Comparison of ENCODE assay signal across 1 cellular context in the genomic region with DNA sequence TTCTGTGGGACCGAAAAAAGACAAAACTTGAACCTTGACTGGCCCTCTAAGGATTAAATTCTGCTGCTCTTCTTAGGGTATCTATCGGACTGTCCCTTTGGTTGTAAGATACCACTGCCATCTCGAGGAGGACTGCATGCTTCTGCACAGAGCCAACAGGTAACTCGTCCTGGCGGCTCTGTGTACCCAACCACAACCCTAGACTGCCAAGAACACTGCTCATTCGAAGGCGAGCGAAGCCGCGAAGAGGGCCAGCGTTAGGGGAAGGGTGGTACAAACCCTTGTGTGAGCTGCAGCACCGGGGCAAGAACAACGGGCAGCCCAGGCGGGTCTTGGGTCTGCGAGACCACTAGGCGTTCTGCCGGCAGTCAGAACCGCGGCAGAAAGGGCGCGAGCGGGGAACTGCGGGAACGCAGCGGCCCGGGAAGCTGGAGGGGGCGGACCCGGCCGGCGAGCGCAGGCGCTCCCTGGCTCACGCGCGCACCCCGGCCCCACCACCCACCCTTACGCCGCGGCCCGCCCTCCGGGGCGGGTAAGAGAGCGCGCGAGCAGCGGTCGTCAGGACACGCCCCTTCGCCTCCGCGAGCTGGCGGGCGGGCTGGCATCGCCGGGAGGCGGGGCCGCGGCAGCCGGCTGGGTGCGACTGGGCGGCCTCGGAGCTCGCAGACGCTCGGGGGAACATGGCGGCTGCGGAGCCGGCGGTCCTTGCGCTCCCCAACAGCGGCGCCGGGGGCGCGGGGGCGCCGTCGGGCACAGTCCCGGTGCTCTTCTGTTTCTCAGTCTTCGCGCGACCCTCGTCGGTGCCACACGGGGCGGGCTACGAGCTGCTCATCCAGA.
TF ChIP-seq lines count a peak whose summit lies in the region.

Gene ISOC1, plus strand, starts transcription at position 663 of the 837 bp plus-strand sequence. Its CDS starts 18 bp downstream, at position 681.

TF ChIP-seq in WTC11, 78 proteins besides CTCF, POLR2A, EP300 and RAD21 (continued from another document and continues in another):
- no peak; the same call in 1 of the 2 replicates for TF ChIP-seq ARID4B (CRISPR knock-in tag; IDR thresholded peaks at IDR 0.05; ENCODE audit: borderline replicate concordance)
- TF ChIP-seq, protein P1, sequence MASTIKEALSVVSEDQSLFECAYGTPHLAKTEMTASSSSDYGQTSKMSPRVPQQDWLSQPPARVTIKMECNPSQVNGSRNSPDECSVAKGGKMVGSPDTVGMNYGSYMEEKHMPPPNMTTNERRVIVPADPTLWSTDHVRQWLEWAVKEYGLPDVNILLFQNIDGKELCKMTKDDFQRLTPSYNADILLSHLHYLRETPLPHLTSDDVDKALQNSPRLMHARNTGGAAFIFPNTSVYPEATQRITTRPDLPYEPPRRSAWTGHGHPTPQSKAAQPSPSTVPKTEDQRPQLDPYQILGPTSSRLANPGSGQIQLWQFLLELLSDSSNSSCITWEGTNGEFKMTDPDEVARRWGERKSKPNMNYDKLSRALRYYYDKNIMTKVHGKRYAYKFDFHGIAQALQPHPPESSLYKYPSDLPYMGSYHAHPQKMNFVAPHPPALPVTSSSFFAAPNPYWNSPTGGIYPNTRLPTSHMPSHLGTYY (CRISPR knock-in tag; IDR thresholded peaks at IDR 0.05), result no peak
- TF ChIP-seq USF1 (CRISPR knock-in tag; IDR thresholded peaks at IDR 0.05), result no peak
- TF ChIP-seq MXD4 (CRISPR knock-in tag; IDR thresholded peaks at IDR 0.05; ENCODE audit: borderline replicate concordance), result no peak
- TF ChIP-seq ZNF423 (CRISPR knock-in tag; IDR thresholded peaks at IDR 0.05), result no peak
- TF ChIP-seq, protein P2, sequence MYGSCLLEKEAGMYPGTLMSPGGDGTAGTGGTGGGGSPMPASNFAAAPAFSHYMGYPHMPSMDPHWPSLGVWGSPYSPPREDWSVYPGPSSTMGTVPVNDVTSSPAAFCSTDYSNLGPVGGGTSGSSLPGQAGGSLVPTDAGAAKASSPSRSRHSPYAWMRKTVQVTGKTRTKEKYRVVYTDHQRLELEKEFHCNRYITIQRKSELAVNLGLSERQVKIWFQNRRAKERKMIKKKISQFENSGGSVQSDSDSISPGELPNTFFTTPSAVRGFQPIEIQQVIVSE (CRISPR knock-in tag; IDR thresholded peaks at IDR 0.05; ENCODE audit: borderline replicate concordance), result no peak
- TF ChIP-seq ZNF232 (CRISPR knock-in tag; IDR thresholded peaks at IDR 0.05), result 0 out of 2 replicates have a peak, but pooled peaks have one; percentile 40
- no peak for TF ChIP-seq ETV6 (CRISPR knock-in tag; IDR thresholded peaks at IDR 0.05)
- TF ChIP-seq ZNF263 (CRISPR knock-in tag; IDR thresholded peaks at IDR 0.05; ENCODE audit: low read depth), result no peak
- TF ChIP-seq, protein P3, sequence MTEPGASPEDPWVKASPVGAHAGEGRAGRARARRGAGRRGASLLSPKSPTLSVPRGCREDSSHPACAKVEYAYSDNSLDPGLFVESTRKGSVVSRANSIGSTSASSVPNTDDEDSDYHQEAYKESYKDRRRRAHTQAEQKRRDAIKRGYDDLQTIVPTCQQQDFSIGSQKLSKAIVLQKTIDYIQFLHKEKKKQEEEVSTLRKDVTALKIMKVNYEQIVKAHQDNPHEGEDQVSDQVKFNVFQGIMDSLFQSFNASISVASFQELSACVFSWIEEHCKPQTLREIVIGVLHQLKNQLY (CRISPR knock-in tag; IDR thresholded peaks at IDR 0.05), result no peak
- TF ChIP-seq FOXP1 (CRISPR knock-in tag; IDR thresholded peaks at IDR 0.05; ENCODE audit: borderline replicate concordance), result 0 out of 2 replicates have a peak, but pooled peaks have one; percentile 50
- TF ChIP-seq, protein P4, sequence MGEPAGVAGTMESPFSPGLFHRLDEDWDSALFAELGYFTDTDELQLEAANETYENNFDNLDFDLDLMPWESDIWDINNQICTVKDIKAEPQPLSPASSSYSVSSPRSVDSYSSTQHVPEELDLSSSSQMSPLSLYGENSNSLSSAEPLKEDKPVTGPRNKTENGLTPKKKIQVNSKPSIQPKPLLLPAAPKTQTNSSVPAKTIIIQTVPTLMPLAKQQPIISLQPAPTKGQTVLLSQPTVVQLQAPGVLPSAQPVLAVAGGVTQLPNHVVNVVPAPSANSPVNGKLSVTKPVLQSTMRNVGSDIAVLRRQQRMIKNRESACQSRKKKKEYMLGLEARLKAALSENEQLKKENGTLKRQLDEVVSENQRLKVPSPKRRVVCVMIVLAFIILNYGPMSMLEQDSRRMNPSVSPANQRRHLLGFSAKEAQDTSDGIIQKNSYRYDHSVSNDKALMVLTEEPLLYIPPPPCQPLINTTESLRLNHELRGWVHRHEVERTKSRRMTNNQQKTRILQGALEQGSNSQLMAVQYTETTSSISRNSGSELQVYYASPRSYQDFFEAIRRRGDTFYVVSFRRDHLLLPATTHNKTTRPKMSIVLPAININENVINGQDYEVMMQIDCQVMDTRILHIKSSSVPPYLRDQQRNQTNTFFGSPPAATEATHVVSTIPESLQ (CRISPR knock-in tag; IDR thresholded peaks at IDR 0.05), result no peak
- TF ChIP-seq TEAD1 (CRISPR knock-in tag; IDR thresholded peaks at IDR 0.05), result no peak; the same call in 1 of the 2 replicates
- no peak for TF ChIP-seq EMX1 (CRISPR knock-in tag; IDR thresholded peaks at IDR 0.05)
- TF ChIP-seq, protein P5, sequence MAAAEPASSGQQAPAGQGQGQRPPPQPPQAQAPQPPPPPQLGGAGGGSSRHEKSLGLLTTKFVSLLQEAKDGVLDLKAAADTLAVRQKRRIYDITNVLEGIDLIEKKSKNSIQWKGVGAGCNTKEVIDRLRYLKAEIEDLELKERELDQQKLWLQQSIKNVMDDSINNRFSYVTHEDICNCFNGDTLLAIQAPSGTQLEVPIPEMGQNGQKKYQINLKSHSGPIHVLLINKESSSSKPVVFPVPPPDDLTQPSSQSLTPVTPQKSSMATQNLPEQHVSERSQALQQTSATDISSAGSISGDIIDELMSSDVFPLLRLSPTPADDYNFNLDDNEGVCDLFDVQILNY (CRISPR knock-in tag; IDR thresholded peaks at IDR 0.05), result peak; percentile 74
- TF ChIP-seq TEAD4 (CRISPR knock-in tag; IDR thresholded peaks at IDR 0.05), result no peak
- TF ChIP-seq TP53 (CRISPR knock-in tag; IDR thresholded peaks at IDR 0.05), result no peak; the same call in 1 of the 2 replicates
- no peak for TF ChIP-seq ZBTB21 (CRISPR knock-in tag; IDR thresholded peaks at IDR 0.05; ENCODE audit: borderline replicate concordance)
- no peak for TF ChIP-seq NFATC4 (CRISPR knock-in tag; IDR thresholded peaks at IDR 0.05)
- TF ChIP-seq SOX15 (CRISPR knock-in tag; IDR thresholded peaks at IDR 0.05), result no peak
- TF ChIP-seq, protein P6, sequence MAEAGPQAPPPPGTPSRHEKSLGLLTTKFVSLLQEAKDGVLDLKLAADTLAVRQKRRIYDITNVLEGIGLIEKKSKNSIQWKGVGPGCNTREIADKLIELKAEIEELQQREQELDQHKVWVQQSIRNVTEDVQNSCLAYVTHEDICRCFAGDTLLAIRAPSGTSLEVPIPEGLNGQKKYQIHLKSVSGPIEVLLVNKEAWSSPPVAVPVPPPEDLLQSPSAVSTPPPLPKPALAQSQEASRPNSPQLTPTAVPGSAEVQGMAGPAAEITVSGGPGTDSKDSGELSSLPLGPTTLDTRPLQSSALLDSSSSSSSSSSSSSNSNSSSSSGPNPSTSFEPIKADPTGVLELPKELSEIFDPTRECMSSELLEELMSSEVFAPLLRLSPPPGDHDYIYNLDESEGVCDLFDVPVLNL (CRISPR knock-in tag; IDR thresholded peaks at IDR 0.05; ENCODE audit: borderline replicate concordance, low read depth), result 0 out of 2 replicates have a peak, but pooled peaks have one; percentile 15
- peak; percentile 69; the same call in 1 of the 2 replicates for TF ChIP-seq ESRRA (CRISPR knock-in tag; IDR thresholded peaks at IDR 0.05; ENCODE audit: borderline replicate concordance)
- TF ChIP-seq, protein P7, sequence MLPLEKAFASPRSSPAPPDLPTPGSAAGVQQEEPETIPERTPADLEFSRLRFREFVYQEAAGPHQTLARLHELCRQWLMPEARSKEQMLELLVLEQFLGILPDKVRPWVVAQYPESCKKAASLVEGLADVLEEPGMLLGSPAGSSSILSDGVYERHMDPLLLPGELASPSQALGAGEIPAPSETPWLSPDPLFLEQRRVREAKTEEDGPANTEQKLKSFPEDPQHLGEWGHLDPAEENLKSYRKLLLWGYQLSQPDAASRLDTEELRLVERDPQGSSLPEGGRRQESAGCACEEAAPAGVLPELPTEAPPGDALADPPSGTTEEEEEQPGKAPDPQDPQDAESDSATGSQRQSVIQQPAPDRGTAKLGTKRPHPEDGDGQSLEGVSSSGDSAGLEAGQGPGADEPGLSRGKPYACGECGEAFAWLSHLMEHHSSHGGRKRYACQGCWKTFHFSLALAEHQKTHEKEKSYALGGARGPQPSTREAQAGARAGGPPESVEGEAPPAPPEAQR (CRISPR knock-in tag; IDR thresholded peaks at IDR 0.05), result no peak
- TF ChIP-seq, protein P8, sequence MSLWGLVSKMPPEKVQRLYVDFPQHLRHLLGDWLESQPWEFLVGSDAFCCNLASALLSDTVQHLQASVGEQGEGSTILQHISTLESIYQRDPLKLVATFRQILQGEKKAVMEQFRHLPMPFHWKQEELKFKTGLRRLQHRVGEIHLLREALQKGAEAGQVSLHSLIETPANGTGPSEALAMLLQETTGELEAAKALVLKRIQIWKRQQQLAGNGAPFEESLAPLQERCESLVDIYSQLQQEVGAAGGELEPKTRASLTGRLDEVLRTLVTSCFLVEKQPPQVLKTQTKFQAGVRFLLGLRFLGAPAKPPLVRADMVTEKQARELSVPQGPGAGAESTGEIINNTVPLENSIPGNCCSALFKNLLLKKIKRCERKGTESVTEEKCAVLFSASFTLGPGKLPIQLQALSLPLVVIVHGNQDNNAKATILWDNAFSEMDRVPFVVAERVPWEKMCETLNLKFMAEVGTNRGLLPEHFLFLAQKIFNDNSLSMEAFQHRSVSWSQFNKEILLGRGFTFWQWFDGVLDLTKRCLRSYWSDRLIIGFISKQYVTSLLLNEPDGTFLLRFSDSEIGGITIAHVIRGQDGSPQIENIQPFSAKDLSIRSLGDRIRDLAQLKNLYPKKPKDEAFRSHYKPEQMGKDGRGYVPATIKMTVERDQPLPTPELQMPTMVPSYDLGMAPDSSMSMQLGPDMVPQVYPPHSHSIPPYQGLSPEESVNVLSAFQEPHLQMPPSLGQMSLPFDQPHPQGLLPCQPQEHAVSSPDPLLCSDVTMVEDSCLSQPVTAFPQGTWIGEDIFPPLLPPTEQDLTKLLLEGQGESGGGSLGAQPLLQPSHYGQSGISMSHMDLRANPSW (CRISPR knock-in tag; conservative IDR thresholded peaks at IDR 0.05; ENCODE audit: low read depth), result no peak
- peak; percentile 59; the same call in 1 of the 2 replicates for TF ChIP-seq MYBL2 (CRISPR knock-in tag; IDR thresholded peaks at IDR 0.05)
- TF ChIP-seq, protein P9, sequence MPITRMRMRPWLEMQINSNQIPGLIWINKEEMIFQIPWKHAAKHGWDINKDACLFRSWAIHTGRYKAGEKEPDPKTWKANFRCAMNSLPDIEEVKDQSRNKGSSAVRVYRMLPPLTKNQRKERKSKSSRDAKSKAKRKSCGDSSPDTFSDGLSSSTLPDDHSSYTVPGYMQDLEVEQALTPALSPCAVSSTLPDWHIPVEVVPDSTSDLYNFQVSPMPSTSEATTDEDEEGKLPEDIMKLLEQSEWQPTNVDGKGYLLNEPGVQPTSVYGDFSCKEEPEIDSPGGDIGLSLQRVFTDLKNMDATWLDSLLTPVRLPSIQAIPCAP (CRISPR knock-in tag; IDR thresholded peaks at IDR 0.05), result no peak
- no peak for TF ChIP-seq JUN (CRISPR knock-in tag; IDR thresholded peaks at IDR 0.05)
- TF ChIP-seq NR1H2 (CRISPR knock-in tag; IDR thresholded peaks at IDR 0.05), result no peak
- no peak for TF ChIP-seq HMGA2 (CRISPR knock-in tag; IDR thresholded peaks at IDR 0.05)
- no peak for TF ChIP-seq ATF1 (CRISPR knock-in tag; IDR thresholded peaks at IDR 0.05)
- TF ChIP-seq CREB1 (CRISPR knock-in tag; IDR thresholded peaks at IDR 0.05), result no peak
- TF ChIP-seq GABPB1 (CRISPR knock-in tag; IDR thresholded peaks at IDR 0.05), result no peak
- TF ChIP-seq, protein P10, sequence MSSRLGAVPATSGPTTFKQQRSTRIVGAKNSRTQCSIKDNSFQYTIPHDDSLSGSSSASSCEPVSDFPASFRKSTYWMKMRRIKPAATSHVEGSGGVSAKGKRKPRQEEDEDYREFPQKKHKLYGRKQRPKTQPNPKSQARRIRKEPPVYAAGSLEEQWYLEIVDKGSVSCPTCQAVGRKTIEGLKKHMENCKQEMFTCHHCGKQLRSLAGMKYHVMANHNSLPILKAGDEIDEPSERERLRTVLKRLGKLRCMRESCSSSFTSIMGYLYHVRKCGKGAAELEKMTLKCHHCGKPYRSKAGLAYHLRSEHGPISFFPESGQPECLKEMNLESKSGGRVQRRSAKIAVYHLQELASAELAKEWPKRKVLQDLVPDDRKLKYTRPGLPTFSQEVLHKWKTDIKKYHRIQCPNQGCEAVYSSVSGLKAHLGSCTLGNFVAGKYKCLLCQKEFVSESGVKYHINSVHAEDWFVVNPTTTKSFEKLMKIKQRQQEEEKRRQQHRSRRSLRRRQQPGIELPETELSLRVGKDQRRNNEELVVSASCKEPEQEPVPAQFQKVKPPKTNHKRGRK (CRISPR knock-in tag; IDR thresholded peaks at IDR 0.05; ENCODE audit: borderline replicate concordance), result no peak
- no peak for TF ChIP-seq NR2C2 (CRISPR knock-in tag; IDR thresholded peaks at IDR 0.05)
